9 cellular contexts compared by ENCODE assay signal in the genomic region with DNA sequence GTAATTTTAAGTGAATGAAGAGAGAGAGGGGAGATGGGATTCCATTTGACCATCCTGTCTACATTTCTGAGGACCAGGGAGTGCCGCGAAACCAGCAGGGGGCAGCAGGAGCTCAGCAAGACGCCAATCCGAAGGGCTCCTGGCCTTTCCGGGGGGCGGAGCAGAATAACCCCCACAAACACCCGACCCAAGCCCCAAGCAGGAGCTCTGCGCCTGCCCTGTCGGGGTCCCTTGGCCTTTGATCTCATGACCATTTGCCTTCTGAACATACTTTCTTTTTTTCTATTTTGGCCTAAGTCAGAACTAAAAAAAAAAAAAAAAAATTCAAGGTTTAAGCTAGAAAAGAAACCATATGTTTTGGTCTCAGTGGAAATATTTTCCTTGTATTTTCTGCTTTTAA. TPM values are rescaled to one million over a fixed set of nuclear protein-coding genes. Genes with fewer than 3 reads are reported as not detected.
A peak's percentile ranks its signal among the peaks of the same experiment; 100 is the strongest.
DNase-seq lines count a peak whose midpoint lies in the region; ATAC-seq, FAIRE-seq and TF ChIP-seq lines count a peak whose summit lies in the region.
"Had no signal": no experiment of that assay in that cellular context is flagged by ENCODE, and none has a peak within 500 bp of the region (broad histone marks: within the 10 kb centered on the region; RNA-seq: fewer than 3 reads in every experiment).

No MANE protein-coding gene starts in this region.

- no peak overlapping the region for H2BK120ac ChIP-seq in IMR-90 (ENCODE audit: low read depth, low read length)

- no TSS peak for BruUV-seq in IMR-90 (replicated peaks; lab: Mats Ljungman, UMichigan)

- no peak for FAIRE-seq in pancreas (lab: Jason Lieb, UNC)
- FAIRE-seq: TTC549 had no signal

- no peaks in the 10 kb centered on the region for H4K20me1 ChIP-seq in IMR-90 (ENCODE audit: insufficient read depth, low read length)

- no peak overlapping the region for H4K5ac ChIP-seq in IMR-90 (ENCODE audit: low read depth, low read length)

- TF ChIP-seq CTCF in IMR-90 (conservative IDR thresholded peaks at IDR 0.05; ENCODE audit: low read depth, low read length) (peak; percentile 77), foreskin fibroblast (IDR thresholded peaks at IDR 0.05; ENCODE audit: low read depth, low read length) (peak; percentile 87), pancreas (IDR thresholded peaks at IDR 0.05) (peak; percentile 67 to 82 (median 75)), thyroid gland (IDR thresholded peaks at IDR 0.05) (peak; percentile 50 to 94 (median 82))

- POLR2A ChIA-PET in IMR-90 (lab: Charles Lee; ENCODE audit: unreplicated experiment), result no interaction called here

- ATAC-seq in IMR-90 (ENCODE audit: low read depth), result peak; percentile 88
- peak; percentile 41 to 63 (median 58) for ATAC-seq in pancreas
- ATAC-seq in GM21381 (IDR thresholded peaks at IDR 0.05; ENCODE audit: unreplicated experiment), result no peak

- H3K9ac ChIP-seq in IMR-90 (ENCODE audit: low read depth, low read length), result no peak overlapping the region

- H2AK5ac ChIP-seq in IMR-90 (ENCODE audit: low read depth, low read length), result no peak overlapping the region

- no peak overlapping the region for H3K14ac ChIP-seq in IMR-90 (replicated peaks; ENCODE audit: low read depth, low read length)

- CTCF ChIA-PET in IMR-90 (lab: Yijun Ruan, JAX), result interaction anchor here (0.6 to 1.5 kb wide), 18 partner anchors 16 to 1741 kb away, joined by 3 to 11 read pairs (median 4); a partner anchor contains a TSS

- no peak overlapping the region for H3K18ac ChIP-seq in IMR-90 (ENCODE audit: low read depth, low read length)

- no peak overlapping the region for H4K91ac ChIP-seq in IMR-90 (ENCODE audit: insufficient read depth, low read depth, low read length)

- peak overlapping the region; percentile 76; the same call in 1 of the 2 replicates for H3K4me2 ChIP-seq in IMR-90 (ENCODE audit: low read depth, low read length)

- no peaks in the 10 kb centered on the region for H3K9me1 ChIP-seq in IMR-90 (ENCODE audit: insufficient read depth, low read length)

- dilution Hi-C loops in IMR-90 (cut with HindIII; ENCODE audit: low sequenced_read_pairs, unreplicated experiment), result no loop called here

- H3K4me1 ChIP-seq in IMR-90 (ENCODE audit: control insufficient read depth, insufficient read depth, low read length), result no peaks in the 10 kb centered on the region
- no peaks in the 10 kb centered on the region for H3K4me1 ChIP-seq in SJCRH30
- H3K4me1 ChIP-seq in pancreas, result peaks cover 16 to 32% (median 24%) of the 10 kb centered on the region in 3 donors
- H3K4me1 ChIP-seq in thyroid gland, result peaks cover 0 to 8% of the 10 kb centered on the region in 2 donors

- H3K4me3 ChIP-seq in IMR-90 (ENCODE audit: insufficient read depth, low read depth, low read length) (no peak overlapping the region), SJCRH30 (no peak overlapping the region), foreskin fibroblast (ENCODE audit: low read depth in 1 of 2, low read length in 2 of 2) (no peak overlapping the region), pancreas (no peak overlapping the region), thyroid gland (replicated peaks in 1 of 3) (no peak overlapping the region)

- H3K23ac ChIP-seq in IMR-90 (ENCODE audit: low read depth, low read length), result no peak overlapping the region

- H2AK9ac ChIP-seq in IMR-90 (replicated peaks; ENCODE audit: low read depth, low read length, poor library complexity), result no peak overlapping the region

- H2BK15ac ChIP-seq in IMR-90 (ENCODE audit: low read depth, low read length), result no peak overlapping the region

- no CpG with 5 or more reads among the region's 9 CpGs for WGBS in IMR-90 (ENCODE audit: extremely low coverage in 2 of 2, insufficient read length in 1 of 2), 2 experiments
- 0% methylated on average over 9 of the region's 9 CpGs for WGBS in pancreas, 2 donors
- WGBS in thyroid gland, 2 donors, result 1 to 3% methylated on average over 8 to 9 of the region's 9 CpGs

- H3K27ac ChIP-seq in IMR-90 (ENCODE audit: insufficient read depth, low read length) (no peak overlapping the region), SJCRH30 (no peak overlapping the region), pancreas (no peak overlapping the region), thyroid gland (no peak overlapping the region)

- TF ChIP-seq RAD21 in IMR-90 (IDR thresholded peaks at IDR 0.05; ENCODE audit: low read length), result peak; percentile 73

- DNase-seq in Caki2 (ENCODE audit: low read depth) (peak; percentile 30), IMR-90 (peak; percentile 44), SJCRH30 (peak; percentile 64 to 74), foreskin fibroblast (peak; percentile 47 to 82), pancreas (peak; percentile 70 to 90 (median 80)), thyroid gland (peak; percentile 78 to 80)
- DNase-seq in activated effector memory CD4-positive, alpha-beta T cell treated with anti-CD3 and anti-CD28 coated beads, Interleukin-2, amount 50 U/mL, for 16 hours, result peak; percentile 94

- no peak overlapping the region for H2BK20ac ChIP-seq in IMR-90 (ENCODE audit: low read depth, low read length)

- H2BK5ac ChIP-seq in IMR-90 (ENCODE audit: low read depth, low read length, poor library complexity, severe bottlenecking), result no peak overlapping the region

- H3K4ac ChIP-seq in IMR-90 (ENCODE audit: low read depth, low read length), result no peak overlapping the region

- H3K36me3 ChIP-seq in IMR-90 (ENCODE audit: control insufficient read depth, insufficient read depth, low read length) (no peaks in the 10 kb centered on the region), SJCRH30 (no peaks in the 10 kb centered on the region), pancreas (no peaks in the 10 kb centered on the region), thyroid gland (no peaks in the 10 kb centered on the region)

- H3K27me3 ChIP-seq in IMR-90 (ENCODE audit: control insufficient read depth, insufficient read depth, low read length) (peaks cover 4% of the 10 kb centered on the region), SJCRH30 (no peaks in the 10 kb centered on the region), pancreas (no peaks in the 10 kb centered on the region), thyroid gland (no peaks in the 10 kb centered on the region)

- no peaks in the 10 kb centered on the region for H3K79me1 ChIP-seq in IMR-90 (ENCODE audit: low read depth in 1 of 2, low read length in 2 of 2)

- H4K8ac ChIP-seq in IMR-90 (ENCODE audit: low read depth in 2 of 2, low read length in 2 of 2), result no peak overlapping the region

- intact Hi-C loops in IMR-90 (cut with micrococcal nuclease), result loop anchor here (1.0 to 5.0 kb wide), 3 partner anchors 53 to 369 kb away; a partner anchor contains a TSS
- intact Hi-C loops in pancreas (cut with DNase I), result loop anchor here in 2 of 3 donors (5.0 to 10.0 kb wide), 2 partner anchors 104 to 166 kb away; a partner anchor contains a TSS
- intact Hi-C loops in thyroid gland (cut with DNase I), result no loop called here

- H3K56ac ChIP-seq in IMR-90 (ENCODE audit: extremely low read depth, insufficient read depth, low read length), result no peak overlapping the region

- H3K9me3 ChIP-seq in IMR-90 (ENCODE audit: control insufficient read depth, insufficient read depth, low read length) (no peaks in the 10 kb centered on the region), SJCRH30 (replicated peaks) (no peaks in the 10 kb centered on the region), pancreas (no peaks in the 10 kb centered on the region), thyroid gland (no peaks in the 10 kb centered on the region)

- TF ChIP-seq POLR2A in IMR-90 (IDR thresholded peaks at IDR 0.05; ENCODE audit: low read depth, low read length) (no peak), thyroid gland (IDR thresholded peaks at IDR 0.05) (no peak)

- in situ Hi-C loops in Caki2 (cut with HindIII; ENCODE audit: low pct_unique_long_range_greater_than_20kb, low sequenced_read_pairs) (no loop called here), IMR-90 (cut with MboI; ENCODE audit: low sequenced_read_pairs) (loop anchor here (5.0 kb wide), 1 partner anchor 149 kb away; no protein-coding TSS in a partner anchor)

- peak overlapping the region; percentile 48 for H2AFZ ChIP-seq in IMR-90 (replicated peaks; ENCODE audit: low read length, poor library complexity)

RNA-seq across cellular contexts. Expression of a gene that starts 21.9 kb away (rescaled TPM):
- not detected in 2 replicates for total RNA-seq in Caki2 (2014; rRNA removed; shearing (Covaris generic); ENCODE audit: low replicate concordance)
- total RNA-seq in IMR-90 (2012; rRNA removed) (under 0.01 TPM in 2 replicates), pancreas (under 1 TPM; 0.05 to 0.31 (median 0.06) TPM), thyroid gland (under 1 TPM; 0.13 to 0.83 (median 0.31) TPM)
- polyA plus RNA-seq in IMR-90 (2012; rRNA removed) (0.05 and 0.10 TPM in 2 replicates), pancreas (under 1 TPM; 0.04 to 0.05 TPM)
- 0.04 TPM in 2 replicates for polyA plus RNA-seq in IMR-90 (2012; cell fraction: cytosol; rRNA removed)
- polyA plus RNA-seq in IMR-90 (2012; cell fraction: nucleus; rRNA removed; ENCODE audit: low replicate concordance), result 0.01 TPM in 2 replicates
- total RNA-seq in SJCRH30 (2014; rRNA removed; shearing (Covaris generic)), result not detected in 2 replicates

RNA-seq across cellular contexts. Expression of a gene that starts 26.4 kb away (rescaled TPM):
- total RNA-seq in Caki2 (2014; rRNA removed; shearing (Covaris generic); ENCODE audit: low replicate concordance), result not detected in 2 replicates
- not detected in 2 replicates for total RNA-seq in IMR-90 (2012; rRNA removed)
- polyA plus RNA-seq in IMR-90 (2012; rRNA removed), result not detected in 2 replicates
- polyA plus RNA-seq in IMR-90 (2012; cell fraction: cytosol; rRNA removed), result not detected in 2 replicates
- polyA plus RNA-seq in IMR-90 (2012; cell fraction: nucleus; rRNA removed; ENCODE audit: low replicate concordance), result not detected in 2 replicates
- not detected in 2 replicates for total RNA-seq in SJCRH30 (2014; rRNA removed; shearing (Covaris generic))
- total RNA-seq in pancreas, result 1 to 10 TPM in 4 of 6 donors, under 1 TPM in 2; 0.39 to 7.4 (median 1.8) TPM
- 1 to 10 TPM; 2.1 to 2.7 TPM for polyA plus RNA-seq in pancreas
- total RNA-seq in thyroid gland, result 1 to 10 TPM; 2.2 to 3.1 (median 2.6) TPM

RNA-seq across cellular contexts. Expression of a gene that starts 45.7 kb away (rescaled TPM):
- 0.38 and 0.68 TPM in 2 replicates for total RNA-seq in Caki2 (2014; rRNA removed; shearing (Covaris generic); ENCODE audit: low replicate concordance)
- total RNA-seq in IMR-90 (2012; rRNA removed), result under 0.01 and 0.18 TPM in 2 replicates
- 0.33 and 0.44 TPM in 2 replicates for polyA plus RNA-seq in IMR-90 (2012; rRNA removed)
- 0.12 and 0.30 TPM in 2 replicates for polyA plus RNA-seq in IMR-90 (2012; cell fraction: cytosol; rRNA removed)
- 0.59 and 0.63 TPM in 2 replicates for polyA plus RNA-seq in IMR-90 (2012; cell fraction: nucleus; rRNA removed; ENCODE audit: low replicate concordance)
- not detected in 2 replicates for total RNA-seq in SJCRH30 (2014; rRNA removed; shearing (Covaris generic))
- 1 to 10 TPM in 3 of 6 donors, under 1 TPM in 3; 0.69 to 2.3 (median 1.0) TPM for total RNA-seq in pancreas
- 1 to 10 TPM in 1 of 2 donors, under 1 TPM in 1; 0.61 to 2.9 TPM for polyA plus RNA-seq in pancreas
- total RNA-seq in thyroid gland, result 10 to 100 TPM in 2 of 4 donors, 1 to 10 TPM in 2; 5.5 to 15.7 (median 10.5) TPM

RNA-seq across cellular contexts. Expression of a gene that starts 53.8 kb away (rescaled TPM):
- total RNA-seq in Caki2 (2014; rRNA removed; shearing (Covaris generic); ENCODE audit: low replicate concordance), result 6.0 and 9.1 TPM in 2 replicates
- 0.36 and 0.56 TPM in 2 replicates for total RNA-seq in IMR-90 (2012; rRNA removed)
- 0.14 and 0.15 TPM in 2 replicates for polyA plus RNA-seq in IMR-90 (2012; rRNA removed)
- polyA plus RNA-seq in IMR-90 (2012; cell fraction: cytosol; rRNA removed), result 0.01 and 0.02 TPM in 2 replicates
- polyA plus RNA-seq in IMR-90 (2012; cell fraction: nucleus; rRNA removed; ENCODE audit: low replicate concordance), result 0.08 TPM in 1 of 2 replicates, not detected in the other
- total RNA-seq in SJCRH30 (2014; rRNA removed; shearing (Covaris generic)), result 0.10 and 0.12 TPM in 2 replicates
- total RNA-seq in pancreas, result 1 to 10 TPM; 4.4 to 8.0 (median 5.6) TPM
- 1 to 10 TPM; 3.8 to 5.3 TPM for polyA plus RNA-seq in pancreas
- 10 to 100 TPM in 3 of 4 donors, 1 to 10 TPM in 1; 6.9 to 15.3 (median 12.3) TPM for total RNA-seq in thyroid gland

Comparison
In these comparisons a context has a peak if more than half of its experiments do, and no peak if none do; other contexts are left out.
1. DNase-seq: peak in every context shown above with its lines; median percentile 94 in activated effector memory CD4-positive, alpha-beta T cell treated with anti-CD3 and anti-CD28 coated beads, Interleukin-2, amount 50 U/mL, for 16 hours; 80 in pancreas; 79 in thyroid gland; 69 in SJCRH30; 64 in foreskin fibroblast; 44 in IMR-90; 30 in Caki2.